Comparison of ENCODE assay signal across 22 cellular contexts in genomic region chr22:35475545-35475944, GRCh38.
"Had no signal": no experiment of that assay in that cellular context is flagged by ENCODE, and none has a peak within 500 bp of the region (broad histone marks: within the 10 kb centered on the region; RNA-seq: fewer than 3 reads in every experiment).

No MANE protein-coding gene starts in this region.

- H3K9me3 ChIP-seq: mucosa of descending colon, thoracic aorta had no signal

- H3K36me3 ChIP-seq: heart right ventricle, thoracic aorta had no signal

- H3K4me3 ChIP-seq: heart right ventricle, mucosa of descending colon, thoracic aorta had no signal

- H3K27ac Mint-ChIP-seq: activated CD8-positive, alpha-beta T cell treated with anti-CD3 and anti-CD28 coated beads, Interleukin-2, amount 10 ng/mL, durations not matched to agents 7 days and 5 days; activated naive CD4-positive, alpha-beta T cell treated with anti-CD3 and anti-CD28 coated beads, Interleukin-2, amount 50 U/mL, for 72 hours; activated T-helper 1 cell treated with anti-CD3 and anti-CD28 coated beads, Interleukin-12 subunit alpha, Interleukin-12 subunit beta, Interleukin-2, Interleukin-4 antibody, amounts not matched to agents 30 ng/mL and 10 ng/mL and 1 ng/mL, durations not matched to agents 14 hours and 24 hours and 36 hours; dendritic cell treated with granulocyte-macrophage colony-stimulating factor and Interleukin-4, amounts not matched to agents 40 ng/mL and 50 ng/mL, for 4 days; memory B cell; progenitor cell of endocrine pancreas; type B pancreatic cell had no signal

- H3K27me3 Mint-ChIP-seq: type B pancreatic cell had no signal

- DNase-seq: activated CD4-positive, alpha-beta T cell treated with anti-CD3 and anti-CD28 coated beads, Interleukin-2, amount 50 U/mL, for 1 hour; activated CD4-positive, CD25-positive, alpha-beta regulatory T cell treated with anti-CD3 and anti-CD28 coated beads, Interleukin-2, amount 50 U/mL, for 72 hours; activated CD8-positive, alpha-beta T cell treated with anti-CD3 and anti-CD28 coated beads, Interleukin-2, amount 10 ng/mL, durations not matched to agents 7 days and 5 days; activated gamma-delta T cell; aorta; effector CD4-positive, alpha-beta T cell; heart right ventricle; left colon; mucosa of descending colon; retina; stimulated activated CD4-positive, alpha-beta T cell treated with anti-CD3 and anti-CD28 coated beads, Interleukin-4, amount 100 ng/mL, for 1 hour; stimulated activated naive CD4-positive, alpha-beta T cell treated with Interleukin-2 at 50 U/mL for 16 hours had no signal

- H3K4me3 Mint-ChIP-seq: activated CD8-positive, alpha-beta T cell treated with anti-CD3 and anti-CD28 coated beads, Interleukin-2, amount 10 ng/mL, durations not matched to agents 7 days and 5 days; activated T-helper 1 cell treated with anti-CD3 and anti-CD28 coated beads, Interleukin-12 subunit alpha, Interleukin-12 subunit beta, Interleukin-2, Interleukin-4 antibody, amounts not matched to agents 30 ng/mL and 10 ng/mL and 1 ng/mL, durations not matched to agents 14 hours and 24 hours and 36 hours; brain; dendritic cell treated with granulocyte-macrophage colony-stimulating factor and Interleukin-4, amounts not matched to agents 40 ng/mL and 50 ng/mL, for 4 days; memory B cell; neural crest cell; type B pancreatic cell had no signal

- ATAC-seq: activated CD8-positive, alpha-beta T cell treated with anti-CD3 and anti-CD28 coated beads, Interleukin-2, amount 10 ng/mL, durations not matched to agents 7 days and 5 days; activated naive CD4-positive, alpha-beta T cell treated with anti-CD3 and anti-CD28 coated beads, Interleukin-2, amount 50 U/mL, for 72 hours; heart right ventricle; left colon; mucosa of descending colon had no signal

- H3K27ac ChIP-seq: heart right ventricle, thoracic aorta, VCaP had no signal

- H3K9me3 Mint-ChIP-seq: activated naive CD4-positive, alpha-beta T cell treated with anti-CD3 and anti-CD28 coated beads, Interleukin-2, amount 50 U/mL, for 72 hours; activated T-helper 1 cell treated with anti-CD3 and anti-CD28 coated beads, Interleukin-12 subunit alpha, Interleukin-12 subunit beta, Interleukin-2, Interleukin-4 antibody, amounts not matched to agents 30 ng/mL and 10 ng/mL and 1 ng/mL, durations not matched to agents 14 hours and 24 hours and 36 hours; memory B cell; neural crest cell had no signal
